ENCODE assay signal across 8 cellular contexts in the genomic region with DNA sequence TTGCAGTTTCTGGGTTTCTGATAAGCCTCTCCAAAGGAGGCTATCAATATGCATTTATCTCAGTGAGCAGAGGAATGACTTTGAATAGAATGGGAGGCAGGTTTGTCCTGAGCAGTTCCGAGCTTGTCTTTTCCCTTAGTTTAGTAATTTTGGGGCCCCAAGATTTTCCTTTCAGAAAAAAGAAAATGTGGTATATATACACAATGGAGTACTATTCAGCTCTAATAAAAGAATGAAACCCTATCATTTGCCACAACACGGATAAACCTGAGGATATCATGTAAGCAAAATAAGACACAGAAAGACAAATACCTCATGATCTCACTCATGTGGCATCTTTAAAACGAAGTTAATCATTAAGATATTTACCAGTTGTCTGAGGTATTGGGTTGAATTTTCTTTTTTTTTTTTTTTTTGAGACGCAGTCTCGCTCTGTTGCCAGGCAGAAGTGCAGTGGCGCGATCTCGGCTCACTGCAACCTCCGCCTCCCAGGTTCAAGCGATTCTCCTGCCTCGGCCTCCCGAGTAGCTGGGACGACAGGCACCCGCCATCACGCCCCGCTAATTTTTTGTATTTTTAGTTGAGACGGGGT. TPM values are rescaled to one million over a fixed set of nuclear protein-coding genes. Genes with fewer than 3 reads are reported as not detected.
DNase-seq lines count a peak whose midpoint lies in the region; ATAC-seq and TF ChIP-seq lines count a peak whose summit lies in the region.

No MANE protein-coding gene starts in this region.

- ATAC-seq in mucosa of descending colon: peak; percentile 18
- ATAC-seq in HG02588 (IDR thresholded peaks at IDR 0.05; ENCODE audit: unreplicated experiment): no peak

- H3K27ac ChIP-seq in cardiac muscle cell (peak overlapping the region; percentile 81), coronary artery (peak overlapping the region; percentile 86 to 91)

- no peaks in the 10 kb centered on the region for H3K9me3 ChIP-seq in cardiac muscle cell (ENCODE audit: low read depth)
- peaks cover 24% of the 10 kb centered on the region for H3K9me3 ChIP-seq in mucosa of descending colon

- TF ChIP-seq CTCF in cardiac muscle cell (IDR thresholded peaks at IDR 0.05; ENCODE audit: low read depth, low read length): no peak
- TF ChIP-seq CTCF in coronary artery (IDR thresholded peaks at IDR 0.05): no peak
- TF ChIP-seq CTCF in mucosa of descending colon (IDR thresholded peaks at IDR 0.05): no peak

- H3K4me3 ChIP-seq in cardiac muscle cell (peak overlapping the region; percentile 80), coronary artery (peak overlapping the region; percentile 85), mucosa of descending colon (peak overlapping the region; percentile 85)

- peaks cover 3% of the 10 kb centered on the region for H3K36me3 ChIP-seq in cardiac muscle cell
- no peaks in the 10 kb centered on the region for H3K36me3 ChIP-seq in mucosa of descending colon (ENCODE audit: low read depth)

- no peaks in the 10 kb centered on the region for H3K27me3 ChIP-seq in cardiac muscle cell

- intact Hi-C loops in cardiac septum (cut with DNase I): loop anchor here (2.0 to 5.0 kb wide), 2 partner anchors 26 to 161 kb away; partner anchors contain the start of gene ZNF141
- intact Hi-C loops in mucosa of descending colon (cut with DNase I, micrococcal nuclease): no loop called here

- DNase-seq in cardiac muscle cell (ENCODE audit: low read depth in 1 of 2, low spot score in 1 of 2): no peak
- DNase-seq in cardiac septum (ENCODE audit: low spot score): no peak
- DNase-seq in NAMALWA (ENCODE audit: low spot score): peak; percentile 44
- DNase-seq in coronary artery (ENCODE audit: low spot score): no peak
- no peak for DNase-seq in mucosa of descending colon
- DNase-seq in activated effector memory CD4-positive, alpha-beta T cell treated with Interleukin-2 at 50 U/mL for 16 hours: no peak
- DNase-seq in activated gamma-delta T cell (lab: John Stamatoyannopoulos, UW): no peak

- H3K4me1 ChIP-seq in cardiac muscle cell (ENCODE audit: low read depth): peaks cover 5% of the 10 kb centered on the region
- peaks cover 8% of the 10 kb centered on the region for H3K4me1 ChIP-seq in mucosa of descending colon (ENCODE audit: low read depth)

RNA-seq across cellular contexts. Expression of gene ZNF721, which starts 0.5 kb away (rescaled TPM):
- total RNA-seq in cardiac muscle cell (15.1 and 20.8 TPM in 2 replicates), cardiac septum (14.9 TPM), mucosa of descending colon (10 to 100 TPM; 23.3 to 32.1 (median 25.9) TPM)
- 20.0 and 35.9 TPM in 2 replicates for polyA plus RNA-seq in cardiac muscle cell

RNA-seq across cellular contexts. Expression of gene PIGG, which starts 0.6 kb away (rescaled TPM):
- total RNA-seq in cardiac muscle cell: 26.5 and 52.9 TPM in 2 replicates
- 39.2 and 48.5 TPM in 2 replicates for polyA plus RNA-seq in cardiac muscle cell
- 22.4 TPM for total RNA-seq in cardiac septum
- 10 to 100 TPM; 57.2 to 74.4 (median 65.8) TPM for total RNA-seq in mucosa of descending colon
